10 cellular contexts compared by ENCODE assay signal in the genomic region with DNA sequence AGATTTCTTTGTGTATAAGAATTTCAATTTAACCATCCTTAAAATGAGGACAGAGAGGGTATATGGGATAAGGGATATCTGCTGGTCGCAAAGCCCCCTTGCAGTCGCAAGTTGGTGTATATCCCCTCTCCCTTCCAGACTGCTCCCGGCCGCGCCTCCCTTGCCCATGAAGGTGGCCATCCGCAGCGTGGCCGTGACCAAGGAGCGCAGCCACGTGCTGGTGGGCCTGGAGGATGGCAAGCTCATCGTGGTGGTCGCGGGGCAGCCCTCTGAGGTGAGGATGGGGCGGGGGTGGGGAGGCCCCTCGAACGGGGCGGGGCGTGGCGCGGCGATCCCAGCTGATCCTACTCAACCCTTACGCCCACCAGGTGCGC. TPM values are rescaled to one million over a fixed set of nuclear protein-coding genes. Genes with fewer than 3 reads are reported as not detected.
A peak's percentile ranks its signal among the peaks of the same experiment; 100 is the strongest.
DNase-seq lines count a peak whose midpoint lies in the region; ATAC-seq and TF ChIP-seq lines count a peak whose summit lies in the region.
"Had no signal": no experiment of that assay in that cellular context is flagged by ENCODE, and none has a peak within 500 bp of the region (broad histone marks: within the 10 kb centered on the region; RNA-seq: fewer than 3 reads in every experiment).

No MANE protein-coding gene starts in this region.

- H3K4me1 Mint-ChIP-seq in activated T-cell treated with anti-CD3 and anti-CD28 coated beads, Interleukin-2, amount 50 U/mL, for 72 hours (ENCODE audit: low read depth), result peaks cover 8% of the 10 kb centered on the region
- H3K4me1 Mint-ChIP-seq in mesothelial cell of epicardium, result peaks cover 9% of the 10 kb centered on the region
- peaks cover 4% of the 10 kb centered on the region for H3K4me1 Mint-ChIP-seq in type B pancreatic cell (ENCODE audit: unreplicated experiment)

- no peak for TF ChIP-seq CTCF in coronary artery (IDR thresholded peaks at IDR 0.05)
- no peak for TF ChIP-seq CTCF in mesothelial cell of epicardium (IDR thresholded peaks at IDR 0.05; ENCODE audit: unreplicated experiment)
- no peak for TF ChIP-seq CTCF in type B pancreatic cell (conservative IDR thresholded peaks at IDR 0.05)

- no peaks in the 10 kb centered on the region for H3K27me3 Mint-ChIP-seq in activated T-cell treated with anti-CD3 and anti-CD28 coated beads, Interleukin-2, amount 50 U/mL, for 72 hours (ENCODE audit: low read depth)
- H3K27me3 Mint-ChIP-seq in mesothelial cell of epicardium (ENCODE audit: low read depth) (no peaks in the 10 kb centered on the region), type B pancreatic cell (no peaks in the 10 kb centered on the region)
- H3K27me3 Mint-ChIP-seq: stimulated activated naive CD8-positive, alpha-beta T cell treated with anti-CD3 and anti-CD28 coated beads, Interleukin-15, amount 100 ng/mL, for 72 hours had no signal

- ATAC-seq in activated T-cell treated with anti-CD3 and anti-CD28 coated beads, Interleukin-2, amount 50 U/mL, for 72 hours (replicated peaks in 1 of 2), result no peak

- H3K27ac Mint-ChIP-seq in activated T-cell treated with anti-CD3 and anti-CD28 coated beads, Interleukin-2, amount 50 U/mL, for 72 hours, result no peak overlapping the region
- H3K27ac Mint-ChIP-seq in mesothelial cell of epicardium (no peak overlapping the region), type B pancreatic cell (peak overlapping the region; percentile 72)

- no peaks in the 10 kb centered on the region for H3K9me3 Mint-ChIP-seq in activated T-cell treated with anti-CD3 and anti-CD28 coated beads, Interleukin-2, amount 50 U/mL, for 72 hours
- no peaks in the 10 kb centered on the region for H3K9me3 Mint-ChIP-seq in mesothelial cell of epicardium
- H3K9me3 Mint-ChIP-seq in type B pancreatic cell, result no peaks in the 10 kb centered on the region
- H3K9me3 Mint-ChIP-seq: natural killer cell; stimulated activated naive CD8-positive, alpha-beta T cell treated with anti-CD3 and anti-CD28 coated beads, Interleukin-15, amount 100 ng/mL, for 72 hours had no signal

- DNase-seq in activated T-cell treated with anti-CD3 and anti-CD28 coated beads, Interleukin-2, amount 50 U/mL, for 72 hours, result no peak
- DNase-seq in activated T-cell treated with anti-CD3 and anti-CD28 coated beads, Interleukin-2, amount 50 U/mL, for 48 hours, result no peak
- DNase-seq in coronary artery (ENCODE audit: low spot score), result no peak
- no peak for DNase-seq in mesothelial cell of epicardium (ENCODE audit: low spot score in 2 of 2, unreplicated experiment in 2 of 2)
- no peak for DNase-seq in type B pancreatic cell (ENCODE audit: extremely low spot score, unreplicated experiment)
- no peak for DNase-seq in KBM-7
- DNase-seq in NCI-H69 (lab: John Stamatoyannopoulos, UW), result no peak
- no peak for DNase-seq in NCI-H128 (lab: John Stamatoyannopoulos, UW; ENCODE audit: unreplicated experiment)

- peak overlapping the region; percentile 79 for H3K4me3 ChIP-seq in coronary artery

- H3K36me3 Mint-ChIP-seq in activated T-cell treated with anti-CD3 and anti-CD28 coated beads, Interleukin-2, amount 50 U/mL, for 72 hours (ENCODE audit: insufficient read depth in 2 of 2), result peaks cover 1 to 3% of the 10 kb centered on the region in 2 donors
- H3K36me3 Mint-ChIP-seq in mesothelial cell of epicardium (peaks cover 13% of the 10 kb centered on the region), type B pancreatic cell (no peaks in the 10 kb centered on the region)
- H3K36me3 Mint-ChIP-seq: natural killer cell had no signal

- peak overlapping the region; percentile 88 to 92 for H3K27ac ChIP-seq in coronary artery

- H3K4me3 Mint-ChIP-seq in activated T-cell treated with anti-CD3 and anti-CD28 coated beads, Interleukin-2, amount 50 U/mL, for 72 hours, result peak overlapping the region; percentile 3 to 17
- H3K4me3 Mint-ChIP-seq in mesothelial cell of epicardium, result peak overlapping the region; percentile 43
- H3K4me3 Mint-ChIP-seq in type B pancreatic cell, result peak overlapping the region; percentile 66

- in situ Hi-C loops in KBM-7 (cut with MboI; ENCODE audit: low pct_unique_long_range_greater_than_20kb, low sequenced_read_pairs), result no loop called here

RNA-seq across cellular contexts. Expression of a gene that starts 29.4 kb away (rescaled TPM):
- total RNA-seq in activated T-cell treated with anti-CD3 and anti-CD28 coated beads, Interleukin-2, amount 50 U/mL, for 72 hours, result 10 to 100 TPM; 84.0 to 87.4 TPM
- total RNA-seq in mesothelial cell of epicardium (83.5 to 86.9 TPM (median 84.2 TPM) in 3 replicates), type B pancreatic cell (ENCODE audit: low replicate concordance) (115 and 241 TPM in 2 replicates)

RNA-seq across cellular contexts. Expression of a gene that starts 32.3 kb away (rescaled TPM):
- total RNA-seq in activated T-cell treated with anti-CD3 and anti-CD28 coated beads, Interleukin-2, amount 50 U/mL, for 72 hours, result 10 to 100 TPM; 54.7 to 56.2 TPM
- total RNA-seq in mesothelial cell of epicardium (49.7 to 52.4 TPM (median 50.5 TPM) in 3 replicates), type B pancreatic cell (ENCODE audit: low replicate concordance) (46.7 and 49.7 TPM in 2 replicates)

Comparison
In these comparisons a context has a peak if more than half of its experiments do, and no peak if none do; other contexts are left out.
1. H3K4me3 Mint-ChIP-seq: peak in every context shown above with its lines; median percentile 66 in type B pancreatic cell; 43 in mesothelial cell of epicardium; 10 in activated T-cell treated with anti-CD3 and anti-CD28 coated beads, Interleukin-2, amount 50 U/mL, for 72 hours.